In genomic region chr17:46063239-46063638, GRCh38 we compare ENCODE assay signal across 9 cellular contexts.
DNase-seq lines count a peak whose midpoint lies in the region; ATAC-seq and FAIRE-seq lines count a peak whose summit lies in the region.
"Had no signal": no experiment of that assay in that cellular context is flagged by ENCODE, and none has a peak within 500 bp of the region (broad histone marks: within the 10 kb centered on the region; RNA-seq: fewer than 3 reads in every experiment).

No MANE protein-coding gene starts in this region.

- DNase-seq in activated naive CD8-positive, alpha-beta T cell treated with anti-CD3 and anti-CD28 coated beads, Interleukin-2, amount 50 U/mL, for 24 hours = no peak
- DNase-seq in amniotic epithelial cell (ENCODE audit: low read depth) (peak; percentile 86), iris pigment epithelial cell (ENCODE audit: low read depth) (peak; percentile 96), urothelium cell line (ENCODE audit: low spot score) (peak; percentile 75), iPS-NIHi7 (ENCODE audit: extremely low spot score) (no peak), inferior parietal cortex (ENCODE audit: extremely low spot score) (no peak), OCI-M2 (lab: John Stamatoyannopoulos, UW; ENCODE audit: unreplicated experiment) (no peak)
- DNase-seq: effector CD4-positive, alpha-beta T cell had no signal

- peaks cover 28% of the 10 kb centered on the region for H3K4me1 Mint-ChIP-seq in activated naive CD8-positive, alpha-beta T cell (ENCODE audit: low read depth)
- H3K4me1 Mint-ChIP-seq in activated naive CD8-positive, alpha-beta T cell treated with anti-CD3 and anti-CD28 coated beads, Interleukin-2, amount 50 U/mL, for 24 hours = peaks cover 26% of the 10 kb centered on the region

- peaks cover 4% of the 10 kb centered on the region for H3K36me3 Mint-ChIP-seq in activated naive CD8-positive, alpha-beta T cell
- peaks cover 58% of the 10 kb centered on the region for H3K36me3 Mint-ChIP-seq in activated naive CD8-positive, alpha-beta T cell treated with anti-CD3 and anti-CD28 coated beads, Interleukin-2, amount 50 U/mL, for 24 hours (ENCODE audit: low read depth)

- FAIRE-seq in urothelium cell line (lab: Jason Lieb, UNC) = peak; percentile 63

- H3K9me3 Mint-ChIP-seq in activated naive CD8-positive, alpha-beta T cell (ENCODE audit: low read depth) = no peaks in the 10 kb centered on the region
- H3K9me3 Mint-ChIP-seq in activated naive CD8-positive, alpha-beta T cell treated with anti-CD3 and anti-CD28 coated beads, Interleukin-2, amount 50 U/mL, for 24 hours = no peaks in the 10 kb centered on the region

- no peaks in the 10 kb centered on the region for H3K27me3 Mint-ChIP-seq in activated naive CD8-positive, alpha-beta T cell
- no peaks in the 10 kb centered on the region for H3K27me3 Mint-ChIP-seq in activated naive CD8-positive, alpha-beta T cell treated with anti-CD3 and anti-CD28 coated beads, Interleukin-2, amount 50 U/mL, for 24 hours

- H3K27ac Mint-ChIP-seq in activated naive CD8-positive, alpha-beta T cell = peak overlapping the region; percentile 19
- no peak overlapping the region for H3K27ac Mint-ChIP-seq in activated naive CD8-positive, alpha-beta T cell treated with anti-CD3 and anti-CD28 coated beads, Interleukin-2, amount 50 U/mL, for 24 hours

- no peak for ATAC-seq in activated naive CD8-positive, alpha-beta T cell treated with anti-CD3 and anti-CD28 coated beads, Interleukin-2, amount 50 U/mL, for 24 hours

- no peak overlapping the region for H3K4me3 Mint-ChIP-seq in activated naive CD8-positive, alpha-beta T cell
- no peak overlapping the region for H3K4me3 Mint-ChIP-seq in activated naive CD8-positive, alpha-beta T cell treated with anti-CD3 and anti-CD28 coated beads, Interleukin-2, amount 50 U/mL, for 24 hours

Comparison
In these comparisons a context has a peak if more than half of its experiments do, and no peak if none do; other contexts are left out.
1. DNase-seq: peak in amniotic epithelial cell (single experiment), iris pigment epithelial cell (single experiment) and urothelium cell line (single experiment); none in activated naive CD8-positive, alpha-beta T cell treated with anti-CD3 and anti-CD28 coated beads, Interleukin-2, amount 50 U/mL, for 24 hours (single experiment), iPS-NIHi7 (single experiment), inferior parietal cortex (single experiment) and OCI-M2 (single experiment).